In genomic region chr10:125011171-125011925, GRCh38 we compare ENCODE assay signal across 15 cellular contexts.
A peak's percentile ranks its signal among the peaks of the same experiment; 100 is the strongest.
DNase-seq lines count a peak whose midpoint lies in the region; ATAC-seq and TF ChIP-seq lines count a peak whose summit lies in the region.
"Had no signal": no experiment of that assay in that cellular context is flagged by ENCODE, and none has a peak within 500 bp of the region (broad histone marks: within the 10 kb centered on the region; RNA-seq: fewer than 3 reads in every experiment).

No MANE protein-coding gene starts in this region.

- no peaks in the 10 kb centered on the region for H4K20me1 ChIP-seq in PC-3 (ENCODE audit: low read length)

- H3K27ac ChIP-seq in PC-3 (ENCODE audit: low read length) (no peak overlapping the region), muscle layer of duodenum (ENCODE audit: low read length) (peak overlapping the region; percentile 25), stomach smooth muscle (ENCODE audit: low read length) (peak overlapping the region; percentile 49)
- H3K27ac ChIP-seq: GM23248 had no signal

- H3K4me1 ChIP-seq in PC-3 (ENCODE audit: insufficient read depth, low read length) (peaks cover 8% of the 10 kb centered on the region; the same call in 1 of the 2 replicates), muscle layer of duodenum (ENCODE audit: control insufficient read depth in 1 of 2, insufficient read depth in 2 of 2, low read length in 2 of 2) (peaks cover 7 to 33% of the 10 kb centered on the region in 2 donors), stomach smooth muscle (ENCODE audit: control insufficient read depth, insufficient read depth, low read length) (peaks cover 76% of the 10 kb centered on the region)

- H3F3A ChIP-seq in PC-3 (ENCODE audit: low read length, unreplicated experiment) = no peaks in the 10 kb centered on the region

- H2AFZ ChIP-seq in PC-3 (ENCODE audit: low read length) = no peak overlapping the region
- H2AFZ ChIP-seq: GM23248 had no signal

- no peaks in the 10 kb centered on the region; the same call in 1 of the 2 replicates for H3K36me3 ChIP-seq in PC-3 (ENCODE audit: low read depth, low read length)
- no peaks in the 10 kb centered on the region for H3K36me3 ChIP-seq in muscle layer of duodenum (ENCODE audit: control insufficient read depth in 1 of 2, insufficient read depth in 2 of 2, low read length in 2 of 2)
- H3K36me3 ChIP-seq in stomach smooth muscle (ENCODE audit: control insufficient read depth in 2 of 2, insufficient read depth in 2 of 2, low read length in 2 of 2) = peaks cover 3 to 11% of the 10 kb centered on the region in 2 donors

- no peak for TF ChIP-seq CTCF in PC-3 (conservative IDR thresholded peaks at IDR 0.05; ENCODE audit: low read depth, low read length)
- no peak for TF ChIP-seq CTCF in epithelial cell of esophagus (IDR thresholded peaks at IDR 0.05; ENCODE audit: insufficient read depth, low read depth, low read length, missing control alignments)

- H3K9ac ChIP-seq in PC-3 (ENCODE audit: low read length) (no peak overlapping the region), stomach smooth muscle (ENCODE audit: low read length in 2 of 2) (no peak overlapping the region)
- H3K9ac ChIP-seq: GM23248 had no signal

- no peaks in the 10 kb centered on the region for H3K27me3 ChIP-seq in PC-3 (ENCODE audit: low read length)
- H3K27me3 ChIP-seq in muscle layer of duodenum (ENCODE audit: low read depth, low read length) = no peaks in the 10 kb centered on the region
- no peaks in the 10 kb centered on the region for H3K27me3 ChIP-seq in stomach smooth muscle (ENCODE audit: control insufficient read depth in 1 of 2, insufficient read depth in 2 of 2, low read length in 2 of 2)

- peaks cover 19% of the 10 kb centered on the region; the same call in 1 of the 2 replicates for H3K79me2 ChIP-seq in PC-3 (ENCODE audit: low read length)

- POLR2A ChIA-PET in PC-3 (lab: Charles Lee; ENCODE audit: unreplicated experiment) = no interaction called here

- no TSS peak for BruUV-seq in PC-3 (replicated peaks; lab: Mats Ljungman, UMichigan)

- no peaks in the 10 kb centered on the region for H3K9me2 ChIP-seq in PC-3 (replicated peaks; ENCODE audit: low read length)

- ATAC-seq in PC-3 (no peak), GM21528 (IDR thresholded peaks at IDR 0.05; ENCODE audit: low FRiP score, unreplicated experiment) (no peak)

- H3K9me3 ChIP-seq in PC-3 (ENCODE audit: low read length) = no peaks in the 10 kb centered on the region
- H3K9me3 ChIP-seq in muscle layer of duodenum (ENCODE audit: control insufficient read depth in 1 of 2, low read length in 2 of 2) = no peaks in the 10 kb centered on the region
- H3K9me3 ChIP-seq in stomach smooth muscle (ENCODE audit: control insufficient read depth in 2 of 2, low read length in 2 of 2) = no peaks in the 10 kb centered on the region

- CTCF ChIA-PET in PC-3 (lab: Charles Lee) = no interaction called here

- in situ Hi-C loops in KBM-7 (cut with MboI; ENCODE audit: low pct_unique_long_range_greater_than_20kb, low sequenced_read_pairs) = no loop called here

- H3K4me3 ChIP-seq in PC-3 (ENCODE audit: low read length) (no peak overlapping the region), epithelial cell of esophagus (ENCODE audit: low read length) (no peak overlapping the region), muscle layer of duodenum (ENCODE audit: low read depth in 1 of 2, low read length in 2 of 2) (no peak overlapping the region), stomach smooth muscle (ENCODE audit: low read length in 2 of 2) (no peak overlapping the region)
- H3K4me3 ChIP-seq: GM23248 had no signal

- H3K4me2 ChIP-seq in PC-3 (ENCODE audit: low read length) = no peak overlapping the region

- peak; percentile 25 for DNase-seq in PC-3
- peak; percentile 53 for DNase-seq in epithelial cell of esophagus (ENCODE audit: low read depth)
- no peak for DNase-seq in KBM-7
- no peak for DNase-seq in NOMO-1 (lab: John Stamatoyannopoulos, UW; ENCODE audit: unreplicated experiment in 2 of 2)
- DNase-seq: activated gamma-delta T cell treated with Interleukin-2 at 50 U/mL for 16 hours, Calu3, Karpas-422, naive B cell, NCI-H1436, retina, T-helper 9 cell had no signal

- intact Hi-C loops in PC-3 (cut with micrococcal nuclease) = no loop called here

Comparison
In these comparisons a context has a peak if more than half of its experiments do, and no peak if none do; other contexts are left out.
1. DNase-seq: peak in PC-3 (single experiment) and epithelial cell of esophagus (single experiment); none in KBM-7 (single experiment) and NOMO-1 (0 of 2).